Comparison of ENCODE assay signal across 1 cellular context in the genomic region with DNA sequence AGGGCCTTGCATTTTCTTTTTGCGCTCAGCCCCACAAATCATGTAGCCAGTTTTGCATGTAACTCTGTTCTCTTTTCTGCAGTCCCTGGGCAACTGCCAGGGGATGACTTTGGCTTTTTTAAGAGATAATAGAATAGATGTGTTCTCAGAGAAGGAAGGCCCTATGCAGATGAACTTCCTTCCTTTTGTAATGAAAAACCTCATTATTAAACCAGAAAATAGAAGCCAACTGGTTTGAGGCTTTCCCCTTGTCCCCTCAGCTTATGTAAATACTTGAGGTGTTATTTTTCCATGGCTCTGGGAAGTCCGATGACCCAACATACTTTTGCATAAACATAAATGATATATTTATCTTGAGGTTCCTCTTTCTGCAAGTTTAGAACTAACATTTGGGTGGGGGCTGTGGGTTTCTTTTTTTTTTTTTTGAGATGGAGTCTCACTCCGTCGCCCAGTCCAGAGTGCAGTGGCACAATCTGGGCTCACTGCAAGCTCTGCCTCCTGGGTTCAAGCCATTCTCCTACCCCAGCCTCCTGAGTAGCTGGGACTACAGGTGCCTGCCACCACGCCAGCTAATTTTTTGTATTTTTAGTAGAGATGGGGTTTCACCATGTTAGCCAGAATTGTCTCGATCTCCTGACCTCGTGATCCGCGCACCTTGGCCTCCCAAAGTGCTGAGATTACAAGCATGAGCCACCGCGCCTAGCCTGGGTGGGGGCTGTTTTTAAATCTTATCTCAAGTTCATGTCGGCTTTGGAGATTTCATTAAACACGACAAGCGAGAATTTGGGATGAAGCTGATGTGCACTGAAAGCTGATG.
TF ChIP-seq lines count a peak whose summit lies in the region.

No MANE protein-coding gene starts in this region.

TF ChIP-seq in GM23338, 12 proteins besides CTCF, POLR2A, EP300 and RAD21 (continued from another document):
- TF ChIP-seq, protein P1, sequence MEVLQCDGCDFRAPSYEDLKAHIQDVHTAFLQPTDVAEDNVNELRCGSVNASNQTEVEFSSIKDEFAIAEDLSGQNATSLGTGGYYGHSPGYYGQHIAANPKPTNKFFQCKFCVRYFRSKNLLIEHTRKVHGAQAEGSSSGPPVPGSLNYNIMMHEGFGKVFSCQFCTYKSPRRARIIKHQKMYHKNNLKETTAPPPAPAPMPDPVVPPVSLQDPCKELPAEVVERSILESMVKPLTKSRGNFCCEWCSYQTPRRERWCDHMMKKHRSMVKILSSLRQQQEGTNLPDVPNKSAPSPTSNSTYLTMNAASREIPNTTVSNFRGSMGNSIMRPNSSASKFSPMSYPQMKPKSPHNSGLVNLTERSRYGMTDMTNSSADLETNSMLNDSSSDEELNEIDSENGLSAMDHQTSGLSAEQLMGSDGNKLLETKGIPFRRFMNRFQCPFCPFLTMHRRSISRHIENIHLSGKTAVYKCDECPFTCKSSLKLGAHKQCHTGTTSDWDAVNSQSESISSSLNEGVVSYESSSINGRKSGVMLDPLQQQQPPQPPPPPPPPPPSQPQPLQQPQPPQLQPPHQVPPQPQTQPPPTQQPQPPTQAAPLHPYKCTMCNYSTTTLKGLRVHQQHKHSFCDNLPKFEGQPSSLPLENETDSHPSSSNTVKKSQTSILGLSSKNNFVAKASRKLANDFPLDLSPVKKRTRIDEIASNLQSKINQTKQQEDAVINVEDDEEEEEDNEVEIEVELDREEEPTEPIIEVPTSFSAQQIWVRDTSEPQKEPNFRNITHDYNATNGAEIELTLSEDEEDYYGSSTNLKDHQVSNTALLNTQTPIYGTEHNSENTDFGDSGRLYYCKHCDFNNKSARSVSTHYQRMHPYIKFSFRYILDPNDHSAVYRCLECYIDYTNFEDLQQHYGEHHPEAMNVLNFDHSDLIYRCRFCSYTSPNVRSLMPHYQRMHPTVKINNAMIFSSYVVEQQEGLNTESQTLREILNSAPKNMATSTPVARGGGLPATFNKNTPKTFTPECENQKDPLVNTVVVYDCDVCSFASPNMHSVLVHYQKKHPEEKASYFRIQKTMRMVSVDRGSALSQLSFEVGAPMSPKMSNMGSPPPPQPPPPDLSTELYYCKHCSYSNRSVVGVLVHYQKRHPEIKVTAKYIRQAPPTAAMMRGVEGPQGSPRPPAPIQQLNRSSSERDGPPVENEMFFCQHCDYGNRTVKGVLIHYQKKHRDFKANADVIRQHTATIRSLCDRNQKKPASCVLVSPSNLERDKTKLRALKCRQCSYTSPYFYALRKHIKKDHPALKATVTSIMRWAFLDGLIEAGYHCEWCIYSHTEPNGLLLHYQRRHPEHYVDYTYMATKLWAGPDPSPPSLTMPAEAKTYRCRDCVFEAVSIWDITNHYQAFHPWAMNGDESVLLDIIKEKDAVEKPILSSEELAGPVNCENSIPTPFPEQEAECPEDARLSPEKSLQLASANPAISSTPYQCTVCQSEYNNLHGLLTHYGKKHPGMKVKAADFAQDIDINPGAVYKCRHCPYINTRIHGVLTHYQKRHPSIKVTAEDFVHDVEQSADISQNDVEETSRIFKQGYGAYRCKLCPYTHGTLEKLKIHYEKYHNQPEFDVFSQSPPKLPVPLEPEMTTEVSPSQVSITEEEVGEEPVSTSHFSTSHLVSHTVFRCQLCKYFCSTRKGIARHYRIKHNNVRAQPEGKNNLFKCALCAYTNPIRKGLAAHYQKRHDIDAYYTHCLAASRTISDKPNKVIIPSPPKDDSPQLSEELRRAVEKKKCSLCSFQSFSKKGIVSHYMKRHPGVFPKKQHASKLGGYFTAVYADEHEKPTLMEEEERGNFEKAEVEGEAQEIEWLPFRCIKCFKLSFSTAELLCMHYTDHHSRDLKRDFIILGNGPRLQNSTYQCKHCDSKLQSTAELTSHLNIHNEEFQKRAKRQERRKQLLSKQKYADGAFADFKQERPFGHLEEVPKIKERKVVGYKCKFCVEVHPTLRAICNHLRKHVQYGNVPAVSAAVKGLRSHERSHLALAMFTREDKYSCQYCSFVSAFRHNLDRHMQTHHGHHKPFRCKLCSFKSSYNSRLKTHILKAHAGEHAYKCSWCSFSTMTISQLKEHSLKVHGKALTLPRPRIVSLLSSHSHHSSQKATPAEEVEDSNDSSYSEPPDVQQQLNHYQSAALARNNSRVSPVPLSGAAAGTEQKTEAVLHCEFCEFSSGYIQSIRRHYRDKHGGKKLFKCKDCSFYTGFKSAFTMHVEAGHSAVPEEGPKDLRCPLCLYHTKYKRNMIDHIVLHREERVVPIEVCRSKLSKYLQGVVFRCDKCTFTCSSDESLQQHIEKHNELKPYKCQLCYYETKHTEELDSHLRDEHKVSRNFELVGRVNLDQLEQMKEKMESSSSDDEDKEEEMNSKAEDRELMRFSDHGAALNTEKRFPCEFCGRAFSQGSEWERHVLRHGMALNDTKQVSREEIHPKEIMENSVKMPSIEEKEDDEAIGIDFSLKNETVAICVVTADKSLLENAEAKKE (CRISPR knock-in tag; IDR thresholded peaks at IDR 0.05), result no peak
- TF ChIP-seq, protein P2, sequence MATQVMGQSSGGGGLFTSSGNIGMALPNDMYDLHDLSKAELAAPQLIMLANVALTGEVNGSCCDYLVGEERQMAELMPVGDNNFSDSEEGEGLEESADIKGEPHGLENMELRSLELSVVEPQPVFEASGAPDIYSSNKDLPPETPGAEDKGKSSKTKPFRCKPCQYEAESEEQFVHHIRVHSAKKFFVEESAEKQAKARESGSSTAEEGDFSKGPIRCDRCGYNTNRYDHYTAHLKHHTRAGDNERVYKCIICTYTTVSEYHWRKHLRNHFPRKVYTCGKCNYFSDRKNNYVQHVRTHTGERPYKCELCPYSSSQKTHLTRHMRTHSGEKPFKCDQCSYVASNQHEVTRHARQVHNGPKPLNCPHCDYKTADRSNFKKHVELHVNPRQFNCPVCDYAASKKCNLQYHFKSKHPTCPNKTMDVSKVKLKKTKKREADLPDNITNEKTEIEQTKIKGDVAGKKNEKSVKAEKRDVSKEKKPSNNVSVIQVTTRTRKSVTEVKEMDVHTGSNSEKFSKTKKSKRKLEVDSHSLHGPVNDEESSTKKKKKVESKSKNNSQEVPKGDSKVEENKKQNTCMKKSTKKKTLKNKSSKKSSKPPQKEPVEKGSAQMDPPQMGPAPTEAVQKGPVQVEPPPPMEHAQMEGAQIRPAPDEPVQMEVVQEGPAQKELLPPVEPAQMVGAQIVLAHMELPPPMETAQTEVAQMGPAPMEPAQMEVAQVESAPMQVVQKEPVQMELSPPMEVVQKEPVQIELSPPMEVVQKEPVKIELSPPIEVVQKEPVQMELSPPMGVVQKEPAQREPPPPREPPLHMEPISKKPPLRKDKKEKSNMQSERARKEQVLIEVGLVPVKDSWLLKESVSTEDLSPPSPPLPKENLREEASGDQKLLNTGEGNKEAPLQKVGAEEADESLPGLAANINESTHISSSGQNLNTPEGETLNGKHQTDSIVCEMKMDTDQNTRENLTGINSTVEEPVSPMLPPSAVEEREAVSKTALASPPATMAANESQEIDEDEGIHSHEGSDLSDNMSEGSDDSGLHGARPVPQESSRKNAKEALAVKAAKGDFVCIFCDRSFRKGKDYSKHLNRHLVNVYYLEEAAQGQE (IDR thresholded peaks at IDR 0.05; ENCODE audit: unreplicated experiment), result no peak
- TF ChIP-seq POLR2AphosphoS5 (IDR thresholded peaks at IDR 0.05; ENCODE audit: low read depth) (no peak), EZH2 (IDR thresholded peaks at IDR 0.05; ENCODE audit: low read depth, unreplicated experiment) (no peak), ZNF114 (CRISPR knock-in tag; IDR thresholded peaks at IDR 0.05) (no peak), STAT1 (IDR thresholded peaks at IDR 0.05; ENCODE audit: unreplicated experiment) (no peak), ZNF331 (CRISPR knock-in tag; IDR thresholded peaks at IDR 0.05; ENCODE audit: low read depth) (no peak)
- TF ChIP-seq, protein P3, sequence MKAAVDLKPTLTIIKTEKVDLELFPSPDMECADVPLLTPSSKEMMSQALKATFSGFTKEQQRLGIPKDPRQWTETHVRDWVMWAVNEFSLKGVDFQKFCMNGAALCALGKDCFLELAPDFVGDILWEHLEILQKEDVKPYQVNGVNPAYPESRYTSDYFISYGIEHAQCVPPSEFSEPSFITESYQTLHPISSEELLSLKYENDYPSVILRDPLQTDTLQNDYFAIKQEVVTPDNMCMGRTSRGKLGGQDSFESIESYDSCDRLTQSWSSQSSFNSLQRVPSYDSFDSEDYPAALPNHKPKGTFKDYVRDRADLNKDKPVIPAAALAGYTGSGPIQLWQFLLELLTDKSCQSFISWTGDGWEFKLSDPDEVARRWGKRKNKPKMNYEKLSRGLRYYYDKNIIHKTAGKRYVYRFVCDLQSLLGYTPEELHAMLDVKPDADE (IDR thresholded peaks at IDR 0.05), result no peak
